Comparison of ENCODE assay signal across 11 cellular contexts in the genomic region with DNA sequence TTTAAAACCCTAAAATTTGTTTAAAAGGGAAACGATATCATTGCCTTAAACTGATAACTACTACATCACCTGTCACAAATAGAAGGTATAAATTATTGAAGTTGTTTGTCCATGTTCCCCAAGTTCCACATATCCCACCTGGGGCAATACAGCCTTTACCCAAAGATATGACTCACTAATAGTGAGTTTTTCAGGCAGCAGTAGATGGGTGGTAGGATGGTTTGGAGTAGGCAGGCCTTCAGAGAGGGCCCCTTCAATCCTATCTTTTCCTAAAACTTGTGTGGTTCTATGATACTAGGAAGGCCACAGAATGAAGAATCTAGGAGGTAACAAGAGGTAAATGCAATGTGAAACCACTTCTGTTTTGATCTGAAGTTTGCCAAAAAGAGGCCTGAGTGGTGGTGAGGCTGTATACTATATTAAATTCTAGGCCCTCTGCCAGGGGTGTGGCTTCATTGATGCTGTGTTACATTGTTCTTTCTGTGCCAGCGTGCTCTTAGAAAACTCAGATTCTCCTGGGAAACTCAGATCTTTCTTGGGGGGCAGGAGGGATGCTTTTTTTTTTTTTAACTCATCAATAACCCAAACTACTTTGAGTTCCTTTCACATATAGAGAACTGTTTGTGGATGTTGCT. TPM values are rescaled to one million over a fixed set of nuclear protein-coding genes. Genes with fewer than 3 reads are reported as not detected.
A peak's percentile ranks its signal among the peaks of the same experiment; 100 is the strongest.
DNase-seq lines count a peak whose midpoint lies in the region; ATAC-seq and TF ChIP-seq lines count a peak whose summit lies in the region.
"Had no signal": no experiment of that assay in that cellular context is flagged by ENCODE, and none has a peak within 500 bp of the region (broad histone marks: within the 10 kb centered on the region; RNA-seq: fewer than 3 reads in every experiment).

No MANE protein-coding gene starts in this region.

- H4K8ac ChIP-seq in mesenchymal stem cell (ENCODE audit: low read length) = no peak overlapping the region

- H2BK12ac ChIP-seq in mesenchymal stem cell (ENCODE audit: low read length in 2 of 2) = no peak overlapping the region

- H3K27me3 ChIP-seq in mesenchymal stem cell (ENCODE audit: control insufficient read depth in 1 of 2, insufficient read depth in 1 of 2, low read length in 2 of 2) (no peaks in the 10 kb centered on the region), upper lobe of right lung (no peaks in the 10 kb centered on the region), MM.1S (replicated peaks; ENCODE audit: insufficient read depth, low read length) (no peaks in the 10 kb centered on the region)

- peaks cover 4% of the 10 kb centered on the region for H3K4me1 ChIP-seq in mesenchymal stem cell (ENCODE audit: control insufficient read depth, insufficient read depth, low read depth, low read length)
- H3K4me1 ChIP-seq in upper lobe of right lung = peaks cover 61% of the 10 kb centered on the region
- peaks cover 12% of the 10 kb centered on the region for H3K4me1 ChIP-seq in MM.1S (ENCODE audit: low read length)

- no peaks in the 10 kb centered on the region for H3K9me2 ChIP-seq in MM.1S (replicated peaks; ENCODE audit: insufficient read depth, low read length)

- H2AK5ac ChIP-seq in mesenchymal stem cell (ENCODE audit: low read length, severe bottlenecking) = peak overlapping the region; percentile 58

- H3K9me3 ChIP-seq in mesenchymal stem cell (ENCODE audit: control insufficient read depth, low read length) (no peaks in the 10 kb centered on the region), upper lobe of right lung (no peaks in the 10 kb centered on the region), MM.1S (replicated peaks; ENCODE audit: insufficient read depth, low read length) (no peaks in the 10 kb centered on the region)

- no peak overlapping the region for H2BK5ac ChIP-seq in mesenchymal stem cell (ENCODE audit: low read depth, low read length, poor library complexity, severe bottlenecking)

- H3K4me2 ChIP-seq in mesenchymal stem cell (ENCODE audit: low read length, poor library complexity, severe bottlenecking) (no peak overlapping the region), MM.1S (ENCODE audit: low read depth, low read length) (no peak overlapping the region)

- no peak overlapping the region for H3K14ac ChIP-seq in mesenchymal stem cell (ENCODE audit: low read length in 2 of 2)

- intact Hi-C loops in upper lobe of right lung (cut with DNase I) = no loop called here

- H3K9ac ChIP-seq in mesenchymal stem cell (ENCODE audit: low read length) = peak overlapping the region; percentile 83
- no peak overlapping the region for H3K9ac ChIP-seq in MM.1S (ENCODE audit: low read length)

- no peak for TF ChIP-seq CTCF in choroid plexus epithelial cell (conservative IDR thresholded peaks at IDR 0.05; ENCODE audit: low read depth, low read length)
- TF ChIP-seq CTCF in upper lobe of right lung (IDR thresholded peaks at IDR 0.05) = no peak
- TF ChIP-seq CTCF in MM.1S (IDR thresholded peaks at IDR 0.05; ENCODE audit: low read length) = no peak

- DNase-seq in NCI-H2171 treated with DMSO at 0.1 percent for 48 hours (lab: John Stamatoyannopoulos, UW) (peak; percentile 0), NCI-H2171 (lab: John Stamatoyannopoulos, UW) (no peak), choroid plexus epithelial cell (ENCODE audit: low read depth) (peak; percentile 32), mesenchymal stem cell (no peak), upper lobe of right lung (no peak), NCI-H1092 (lab: John Stamatoyannopoulos, UW) (no peak), MM.1S (no peak)
- DNase-seq in activated T-cell treated with anti-CD3 and anti-CD28 coated beads, Interleukin-2, amount 50 U/mL, for 48 hours = no peak
- DNase-seq: NCI-H187 treated with DMSO at 0.1 percent for 48 hours; stimulated activated CD4-positive, alpha-beta T cell treated with anti-CD3 and anti-CD28 coated beads, Interleukin-15, amount 100 ng/mL, for 24 hours; T1000 had no signal

- no peak overlapping the region for H3K4me3 ChIP-seq in choroid plexus epithelial cell (ENCODE audit: low read depth, low read length)
- H3K4me3 ChIP-seq in mesenchymal stem cell (ENCODE audit: insufficient read depth in 1 of 2, low read depth in 1 of 2, low read length in 2 of 2) = peak overlapping the region in 1 of 2 experiments; percentile 54
- no peak overlapping the region for H3K4me3 ChIP-seq in upper lobe of right lung
- no peak overlapping the region for H3K4me3 ChIP-seq in MM.1S (ENCODE audit: low read length)

- peak; percentile 41 for ATAC-seq in upper lobe of right lung

- no peaks in the 10 kb centered on the region for H3K36me3 ChIP-seq in mesenchymal stem cell (ENCODE audit: control insufficient read depth in 1 of 2, insufficient read depth in 2 of 2, low read depth in 1 of 2, low read length in 2 of 2)
- H3K36me3 ChIP-seq in upper lobe of right lung = no peaks in the 10 kb centered on the region
- no peaks in the 10 kb centered on the region for H3K36me3 ChIP-seq in MM.1S (replicated peaks; ENCODE audit: insufficient read depth, low read length)

- no peak overlapping the region for H3K18ac ChIP-seq in mesenchymal stem cell (ENCODE audit: low read depth in 1 of 2, low read length in 2 of 2)

- peaks cover 11% of the 10 kb centered on the region for H3K79me1 ChIP-seq in mesenchymal stem cell (replicated peaks; ENCODE audit: low read length, poor library complexity, severe bottlenecking)

- no peak overlapping the region for H2AFZ ChIP-seq in mesenchymal stem cell (ENCODE audit: low read depth, low read length)
- no peak overlapping the region for H2AFZ ChIP-seq in MM.1S (ENCODE audit: low read length)

- no peak overlapping the region for H4K91ac ChIP-seq in mesenchymal stem cell (ENCODE audit: low read length)

- WGBS in mesenchymal stem cell = no CpG with 5 or more reads among the region's 2 CpGs

- H3F3A ChIP-seq in MM.1S (ENCODE audit: insufficient read depth, low read length) = no peaks in the 10 kb centered on the region; the same call in 1 of the 2 replicates

- H3K23ac ChIP-seq in mesenchymal stem cell (ENCODE audit: low read length in 2 of 2) = no peak overlapping the region

- no peak overlapping the region for H3K27ac ChIP-seq in mesenchymal stem cell (ENCODE audit: low read length, poor library complexity, severe bottlenecking)
- H3K27ac ChIP-seq in upper lobe of right lung = peak overlapping the region; percentile 48
- H3K27ac ChIP-seq in MM.1S (ENCODE audit: low read length) = no peak overlapping the region

- no peaks in the 10 kb centered on the region for H3K79me2 ChIP-seq in MM.1S (ENCODE audit: low read length)

- H3K4ac ChIP-seq in mesenchymal stem cell (ENCODE audit: low read depth in 1 of 2, low read length in 2 of 2) = no peak overlapping the region

- H2BK15ac ChIP-seq in mesenchymal stem cell (ENCODE audit: low read depth, poor library complexity, severe bottlenecking) = no peak overlapping the region

- no peaks in the 10 kb centered on the region for H4K20me1 ChIP-seq in MM.1S (ENCODE audit: insufficient read depth, low read length)

- H2BK120ac ChIP-seq in mesenchymal stem cell (ENCODE audit: low read depth, low read length) = no peak overlapping the region

RNA-seq across cellular contexts. Expression of a gene that starts 7.2 kb away (rescaled TPM):
- polyA plus RNA-seq in mesenchymal stem cell (2013, experiment 1 of 2) = 40.5 TPM
- polyA plus RNA-seq in mesenchymal stem cell (2013, experiment 2 of 2) = 40.9 TPM
- total RNA-seq in upper lobe of right lung = 85.1 TPM

RNA-seq across cellular contexts. Expression of a gene that starts 56.5 kb away (rescaled TPM):
- polyA plus RNA-seq in mesenchymal stem cell (2013, experiment 1 of 2) = 0.98 TPM
- 1.0 TPM for polyA plus RNA-seq in mesenchymal stem cell (2013, experiment 2 of 2)
- total RNA-seq in upper lobe of right lung = 17.3 TPM

Comparison
In these comparisons a context has a peak if more than half of its experiments do, and no peak if none do; other contexts are left out.
1. DNase-seq: peak in NCI-H2171 treated with DMSO at 0.1 percent for 48 hours (single experiment) and choroid plexus epithelial cell (single experiment); none in NCI-H2171 (single experiment), mesenchymal stem cell (single experiment), upper lobe of right lung (single experiment), NCI-H1092 (single experiment), MM.1S (single experiment) and activated T-cell treated with anti-CD3 and anti-CD28 coated beads, Interleukin-2, amount 50 U/mL, for 48 hours (0 of 2).